In genomic region chr4:75003979-75004378, GRCh38 we compare ENCODE assay signal across 15 cellular contexts.
A peak's percentile ranks its signal among the peaks of the same experiment; 100 is the strongest.
DNase-seq lines count a peak whose midpoint lies in the region; ATAC-seq, FAIRE-seq and TF ChIP-seq lines count a peak whose summit lies in the region.
"Had no signal": no experiment of that assay in that cellular context is flagged by ENCODE, and none has a peak within 500 bp of the region (broad histone marks: within the 10 kb centered on the region; RNA-seq: fewer than 3 reads in every experiment).

No MANE protein-coding gene starts in this region.

- no peak overlapping the region for H3K9ac ChIP-seq in IMR-90 (ENCODE audit: low read depth, low read length)
- H3K9ac ChIP-seq in K562 (ENCODE audit: insufficient read depth in 1 of 2, low read depth in 2 of 2, low read length in 2 of 2), result no peak overlapping the region

- no peak overlapping the region for H3K14ac ChIP-seq in IMR-90 (replicated peaks; ENCODE audit: low read depth, low read length)

- TF ChIP-seq CTCF in A549 (IDR thresholded peaks at IDR 0.05) (no peak), IMR-90 (conservative IDR thresholded peaks at IDR 0.05; ENCODE audit: low read depth, low read length) (no peak), K562 (IDR thresholded peaks at IDR 0.05 in 2 of 3, conservative IDR thresholded peaks at IDR 0.05 in 1 of 3; ENCODE audit: insufficient read depth in 2 of 3, low read depth in 1 of 3, low read length in 3 of 3) (no peak), psoas muscle (IDR thresholded peaks at IDR 0.05) (no peak), upper lobe of left lung (IDR thresholded peaks at IDR 0.05) (no peak)

- no peak overlapping the region for H4K5ac ChIP-seq in IMR-90 (ENCODE audit: low read depth, low read length)

- no peak for TF ChIP-seq EP300 in A549 (IDR thresholded peaks at IDR 0.05)
- TF ChIP-seq EP300 in K562 (IDR thresholded peaks at IDR 0.05; ENCODE audit: low read length), result no peak
- no peak for TF ChIP-seq EP300 in upper lobe of left lung (IDR thresholded peaks at IDR 0.05)

- no peak overlapping the region for H2BK120ac ChIP-seq in IMR-90 (ENCODE audit: low read depth, low read length)

- POLR2A ChIA-PET in A549 (lab: Yijun Ruan, JAX), result no interaction called here
- POLR2A ChIA-PET in IMR-90 (lab: Charles Lee; ENCODE audit: unreplicated experiment), result no interaction called here
- POLR2A ChIA-PET in K562 (lab: Yijun Ruan, JAX), result no interaction called here

- BruUV-seq in IMR-90 (replicated peaks; lab: Mats Ljungman, UMichigan) (no TSS peak), K562 (replicated peaks; lab: Mats Ljungman, UMichigan) (no TSS peak)

- H3K27ac ChIP-seq in A549 (no peak overlapping the region), IMR-90 (ENCODE audit: insufficient read depth, low read length) (no peak overlapping the region), K562 (ENCODE audit: extremely low read depth, low read depth, low read length) (no peak overlapping the region), psoas muscle (peak overlapping the region; percentile 82), upper lobe of left lung (no peak overlapping the region)

- H2BK5ac ChIP-seq in IMR-90 (ENCODE audit: low read depth, low read length, poor library complexity, severe bottlenecking), result no peak overlapping the region

- H3K4me2 ChIP-seq in A549 (no peak overlapping the region), IMR-90 (ENCODE audit: low read depth, low read length) (no peak overlapping the region), K562 (ENCODE audit: insufficient read depth, low read length) (no peak overlapping the region)

- no peak for DNase-seq in A549 (ENCODE audit: low read depth in 1 of 2, low spot score in 1 of 2)
- no peak for DNase-seq in IMR-90
- DNase-seq in K562 (ENCODE audit: extremely low read depth in 1 of 4, low spot score in 3 of 4), result no peak
- DNase-seq in psoas muscle, result no peak
- DNase-seq in NCI-H1048 (lab: John Stamatoyannopoulos, UW), result no peak
- no peak for DNase-seq in upper lobe of left lung
- no peak for DNase-seq in GM19238 (ENCODE audit: insufficient read length, low spot score)
- DNase-seq: Caco-2; CD4-positive, CD25-positive, alpha-beta regulatory T cell; HCEC 1CT; NCI-H187; NCI-H345; NCI-H526; NK-92 treated with Interleukin-12 subunit alpha and Interleukin-12 subunit beta, amount 100 ng/mL, for 24 hours; OCI-M1 had no signal

- no peaks in the 10 kb centered on the region for H3K27me3 ChIP-seq in IMR-90 (ENCODE audit: control insufficient read depth, insufficient read depth, low read length)
- no peaks in the 10 kb centered on the region for H3K27me3 ChIP-seq in K562 (ENCODE audit: control insufficient read depth in 2 of 2, insufficient read depth in 2 of 2, low read length in 2 of 2)
- no peaks in the 10 kb centered on the region for H3K27me3 ChIP-seq in psoas muscle (ENCODE audit: insufficient read depth in 3 of 3, low read length in 2 of 3)
- no peaks in the 10 kb centered on the region for H3K27me3 ChIP-seq in upper lobe of left lung

- H2AFZ ChIP-seq in IMR-90 (replicated peaks; ENCODE audit: low read length, poor library complexity), result no peak overlapping the region
- H2AFZ ChIP-seq in K562 (ENCODE audit: low read depth, low read length), result no peak overlapping the region

- TF ChIP-seq POLR2A in A549 (IDR thresholded peaks at IDR 0.05; ENCODE audit: low read length) (no peak), IMR-90 (IDR thresholded peaks at IDR 0.05; ENCODE audit: low read depth, low read length) (no peak), K562 (conservative IDR thresholded peaks at IDR 0.05) (no peak), upper lobe of left lung (IDR thresholded peaks at IDR 0.05) (no peak)

- H2AK5ac ChIP-seq in IMR-90 (ENCODE audit: low read depth, low read length), result no peak overlapping the region

- H2AK9ac ChIP-seq in IMR-90 (replicated peaks; ENCODE audit: low read depth, low read length, poor library complexity), result no peak overlapping the region

- no peak overlapping the region for H3K4ac ChIP-seq in IMR-90 (ENCODE audit: low read depth, low read length)

- CTCF ChIA-PET in A549 (lab: Yijun Ruan, JAX), result no interaction called here
- CTCF ChIA-PET in IMR-90 (lab: Yijun Ruan, JAX), result no interaction called here
- CTCF ChIA-PET in K562 (lab: Yijun Ruan, JAX; ENCODE audit: low intra/inter-chr PET ratio), result no interaction called here

- no peak overlapping the region for H3K56ac ChIP-seq in IMR-90 (ENCODE audit: extremely low read depth, insufficient read depth, low read length)

- H3K36me3 ChIP-seq in IMR-90 (ENCODE audit: control insufficient read depth, insufficient read depth, low read length) (no peaks in the 10 kb centered on the region), K562 (ENCODE audit: control insufficient read depth, insufficient read depth, low read length) (no peaks in the 10 kb centered on the region), psoas muscle (ENCODE audit: insufficient read depth in 1 of 2, low read depth in 1 of 2) (no peaks in the 10 kb centered on the region), upper lobe of left lung (no peaks in the 10 kb centered on the region)

- H3K4me1 ChIP-seq in A549, result no peaks in the 10 kb centered on the region
- no peaks in the 10 kb centered on the region for H3K4me1 ChIP-seq in IMR-90 (ENCODE audit: control insufficient read depth, insufficient read depth, low read length)
- H3K4me1 ChIP-seq in K562 (replicated peaks in 1 of 2; ENCODE audit: control insufficient read depth in 2 of 2, insufficient read depth in 2 of 2, low read length in 2 of 2), result no peaks in the 10 kb centered on the region
- peaks cover 27% of the 10 kb centered on the region for H3K4me1 ChIP-seq in psoas muscle
- no peaks in the 10 kb centered on the region for H3K4me1 ChIP-seq in upper lobe of left lung
- H3K4me1 ChIP-seq: Caco-2 had no signal

- no peaks in the 10 kb centered on the region for H3K79me1 ChIP-seq in IMR-90 (ENCODE audit: low read depth in 1 of 2, low read length in 2 of 2)

- no peaks in the 10 kb centered on the region for H3K79me2 ChIP-seq in K562 (ENCODE audit: control insufficient read depth, insufficient read depth, low read length)

- no peak overlapping the region for H2BK15ac ChIP-seq in IMR-90 (ENCODE audit: low read depth, low read length)

- H4K20me1 ChIP-seq in IMR-90 (ENCODE audit: insufficient read depth, low read length) (no peaks in the 10 kb centered on the region), K562 (replicated peaks; ENCODE audit: control insufficient read depth, insufficient read depth, low read length) (no peaks in the 10 kb centered on the region)

- no peak overlapping the region for H4K91ac ChIP-seq in IMR-90 (ENCODE audit: insufficient read depth, low read depth, low read length)

- FAIRE-seq in A549 (lab: Jason Lieb, UNC), result no peak
- FAIRE-seq in K562 (lab: Jason Lieb, UNC), result no peak

- H3K4me3 ChIP-seq in A549 (no peak overlapping the region), IMR-90 (ENCODE audit: insufficient read depth, low read depth, low read length) (no peak overlapping the region), K562 (no peak overlapping the region), psoas muscle (no peak overlapping the region), upper lobe of left lung (no peak overlapping the region)

- in situ Hi-C loops in IMR-90 (cut with MboI; ENCODE audit: low sequenced_read_pairs), result no loop called here
- in situ Hi-C loops in K562 (cut with MboI), result no loop called here

- ATAC-seq in A549 (no peak), IMR-90 (ENCODE audit: low read depth) (no peak), K562 (no peak), psoas muscle (no peak), upper lobe of left lung (ENCODE audit: low FRiP score in 2 of 2) (no peak)

- no peaks in the 10 kb centered on the region for H3K9me1 ChIP-seq in IMR-90 (ENCODE audit: insufficient read depth, low read length)
- H3K9me1 ChIP-seq in K562 (ENCODE audit: control insufficient read depth, insufficient read depth, low read length), result no peaks in the 10 kb centered on the region

- no peak overlapping the region for H2BK20ac ChIP-seq in IMR-90 (ENCODE audit: low read depth, low read length)

- H3K18ac ChIP-seq in IMR-90 (ENCODE audit: low read depth, low read length), result no peak overlapping the region

- TF ChIP-seq RAD21 in A549 (conservative IDR thresholded peaks at IDR 0.05 in 1 of 2, IDR thresholded peaks at IDR 0.05 in 1 of 2), result no peak
- no peak for TF ChIP-seq RAD21 in IMR-90 (IDR thresholded peaks at IDR 0.05; ENCODE audit: low read length)
- no peak for TF ChIP-seq RAD21 in K562 (CRISPR knock-in tag; conservative IDR thresholded peaks at IDR 0.05 in 1 of 2, IDR thresholded peaks at IDR 0.05 in 1 of 2)

- no peak overlapping the region for H4K8ac ChIP-seq in IMR-90 (ENCODE audit: low read depth in 2 of 2, low read length in 2 of 2)

- intact Hi-C loops in IMR-90 (cut with micrococcal nuclease), result no loop called here
- intact Hi-C loops in K562 (cut with micrococcal nuclease), result no loop called here
- intact Hi-C loops in psoas muscle (cut with DNase I), result loop anchor here in 1 of 2 donors (10.0 kb wide), 1 partner anchor 59 kb away; no protein-coding TSS in a partner anchor

- H3K23ac ChIP-seq in IMR-90 (ENCODE audit: low read depth, low read length), result no peak overlapping the region

- dilution Hi-C loops in IMR-90 (cut with HindIII; ENCODE audit: low sequenced_read_pairs, unreplicated experiment), result no loop called here

- H3K9me3 ChIP-seq in A549 (no peaks in the 10 kb centered on the region), IMR-90 (ENCODE audit: control insufficient read depth, insufficient read depth, low read length) (no peaks in the 10 kb centered on the region), K562 (replicated peaks; ENCODE audit: control insufficient read depth, insufficient read depth, low read depth, low read length) (no peaks in the 10 kb centered on the region), psoas muscle (peaks cover 7% of the 10 kb centered on the region), upper lobe of left lung (no peaks in the 10 kb centered on the region)
- H3K9me3 ChIP-seq: Caco-2 had no signal

TF ChIP-seq in A549, 52 proteins besides CTCF, POLR2A, EP300 and RAD21:
- TF ChIP-seq NFE2L2 (conservative IDR thresholded peaks at IDR 0.05; ENCODE audit: low read length) (peak; percentile 82), MAFK (IDR thresholded peaks at IDR 0.05; ENCODE audit: partially characterized antibody) (peak; percentile 87), JUN (IDR thresholded peaks at IDR 0.05) (no peak)

TF ChIP-seq in IMR-90, 13 proteins besides CTCF, POLR2A, EP300 and RAD21:
- peak; percentile 38; the same call in 1 of the 2 replicates for TF ChIP-seq MAFK (IDR thresholded peaks at IDR 0.05; ENCODE audit: low read depth, low read length)
- TF ChIP-seq NFE2L2 (IDR thresholded peaks at IDR 0.05; ENCODE audit: low read depth, low read length), result peak; percentile 84
- TF ChIP-seq MAZ (IDR thresholded peaks at IDR 0.05; ENCODE audit: borderline replicate concordance, low read depth, low read length), result no peak

TF ChIP-seq in K562, 482 proteins besides CTCF, POLR2A, EP300 and RAD21 (continues in another document):
- no peak for TF ChIP-seq ZNF143 (CRISPR knock-in tag; IDR thresholded peaks at IDR 0.05)
- TF ChIP-seq NFE2L1 (tag; IDR thresholded peaks at IDR 0.05; ENCODE audit: borderline replicate concordance, low read depth), result peak; percentile 60; the same call in 1 of the 2 replicates
- peak; percentile 61 for TF ChIP-seq C11orf30 (IDR thresholded peaks at IDR 0.05; ENCODE audit: low read depth)
- peak; percentile 65 for TF ChIP-seq NFE2 (IDR thresholded peaks at IDR 0.05; ENCODE audit: low read depth)
- no peak for TF ChIP-seq BDP1 (IDR thresholded peaks at IDR 0.05; ENCODE audit: insufficient read depth, insufficient read length)
- no peak for TF ChIP-seq RBM15 (IDR thresholded peaks at IDR 0.05; ENCODE audit: insufficient read depth, low read length)

Comparison
In these comparisons a context has a peak if more than half of its experiments do, and no peak if none do; other contexts are left out.
1. Of the 35 proteins assayed by ChIP-seq in both K562 and A549: peak only in K562: none; only in A549: none; in both: MAFK; in neither: 34.